2 cellular contexts compared by ENCODE assay signal in the genomic region with DNA sequence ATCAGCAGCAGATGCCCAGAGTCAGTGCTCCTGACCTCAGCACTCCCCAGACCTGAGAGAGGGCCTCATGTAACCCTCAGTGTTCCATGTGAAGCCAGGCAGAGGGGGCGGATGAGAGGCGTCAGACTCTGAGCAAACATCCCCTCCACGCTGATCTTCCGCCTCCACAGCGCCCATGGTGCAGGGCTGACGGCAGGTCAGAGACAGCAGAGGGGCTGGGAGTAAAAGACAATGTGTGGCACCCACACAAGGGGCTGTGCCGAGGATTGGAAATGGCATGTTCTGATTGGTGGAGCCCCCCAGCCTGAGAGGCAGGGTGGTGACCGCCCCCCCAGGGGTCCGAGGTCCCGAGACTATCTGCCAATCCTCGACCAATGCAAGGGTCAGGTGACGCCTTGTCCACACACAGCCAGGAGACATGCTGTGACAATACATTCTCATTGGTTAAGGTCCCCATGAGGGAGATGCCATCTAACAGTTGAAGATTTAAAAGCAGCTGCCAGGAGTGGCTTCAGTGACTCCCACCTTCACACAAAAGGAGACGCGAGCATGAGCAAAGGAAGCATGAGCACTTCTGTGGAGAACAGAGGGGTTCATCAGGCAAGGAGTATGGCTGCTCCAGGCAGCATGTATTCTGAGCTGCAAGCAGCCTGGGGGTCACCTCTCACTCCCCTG.
TF ChIP-seq lines count a peak whose summit lies in the region.

No MANE protein-coding gene starts in this region.

TF ChIP-seq in H1, 55 proteins besides CTCF, POLR2A, EP300 and RAD21:
- TF ChIP-seq, protein P1, sequence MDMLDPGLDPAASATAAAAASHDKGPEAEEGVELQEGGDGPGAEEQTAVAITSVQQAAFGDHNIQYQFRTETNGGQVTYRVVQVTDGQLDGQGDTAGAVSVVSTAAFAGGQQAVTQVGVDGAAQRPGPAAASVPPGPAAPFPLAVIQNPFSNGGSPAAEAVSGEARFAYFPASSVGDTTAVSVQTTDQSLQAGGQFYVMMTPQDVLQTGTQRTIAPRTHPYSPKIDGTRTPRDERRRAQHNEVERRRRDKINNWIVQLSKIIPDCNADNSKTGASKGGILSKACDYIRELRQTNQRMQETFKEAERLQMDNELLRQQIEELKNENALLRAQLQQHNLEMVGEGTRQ (IDR thresholded peaks at IDR 0.05; ENCODE audit: low read length): peak; percentile 48
- TF ChIP-seq CBX5 (IDR thresholded peaks at IDR 0.05; ENCODE audit: low read depth, low read length): no peak

TF ChIP-seq in neural cell, 6 proteins besides CTCF, POLR2A, EP300 and RAD21:
- no peak for TF ChIP-seq SMC3 (conservative IDR thresholded peaks at IDR 0.05; ENCODE audit: poor library complexity)
- TF ChIP-seq POLR2AphosphoS5 (IDR thresholded peaks at IDR 0.05): no peak
- TF ChIP-seq EZH2 (IDR thresholded peaks at IDR 0.05; ENCODE audit: borderline replicate concordance, insufficient read depth, low read length, poor library complexity, severe bottlenecking): no peak
- no peak for TF ChIP-seq MXI1 (conservative IDR thresholded peaks at IDR 0.05; ENCODE audit: poor library complexity, severe bottlenecking)
- TF ChIP-seq, protein P2, sequence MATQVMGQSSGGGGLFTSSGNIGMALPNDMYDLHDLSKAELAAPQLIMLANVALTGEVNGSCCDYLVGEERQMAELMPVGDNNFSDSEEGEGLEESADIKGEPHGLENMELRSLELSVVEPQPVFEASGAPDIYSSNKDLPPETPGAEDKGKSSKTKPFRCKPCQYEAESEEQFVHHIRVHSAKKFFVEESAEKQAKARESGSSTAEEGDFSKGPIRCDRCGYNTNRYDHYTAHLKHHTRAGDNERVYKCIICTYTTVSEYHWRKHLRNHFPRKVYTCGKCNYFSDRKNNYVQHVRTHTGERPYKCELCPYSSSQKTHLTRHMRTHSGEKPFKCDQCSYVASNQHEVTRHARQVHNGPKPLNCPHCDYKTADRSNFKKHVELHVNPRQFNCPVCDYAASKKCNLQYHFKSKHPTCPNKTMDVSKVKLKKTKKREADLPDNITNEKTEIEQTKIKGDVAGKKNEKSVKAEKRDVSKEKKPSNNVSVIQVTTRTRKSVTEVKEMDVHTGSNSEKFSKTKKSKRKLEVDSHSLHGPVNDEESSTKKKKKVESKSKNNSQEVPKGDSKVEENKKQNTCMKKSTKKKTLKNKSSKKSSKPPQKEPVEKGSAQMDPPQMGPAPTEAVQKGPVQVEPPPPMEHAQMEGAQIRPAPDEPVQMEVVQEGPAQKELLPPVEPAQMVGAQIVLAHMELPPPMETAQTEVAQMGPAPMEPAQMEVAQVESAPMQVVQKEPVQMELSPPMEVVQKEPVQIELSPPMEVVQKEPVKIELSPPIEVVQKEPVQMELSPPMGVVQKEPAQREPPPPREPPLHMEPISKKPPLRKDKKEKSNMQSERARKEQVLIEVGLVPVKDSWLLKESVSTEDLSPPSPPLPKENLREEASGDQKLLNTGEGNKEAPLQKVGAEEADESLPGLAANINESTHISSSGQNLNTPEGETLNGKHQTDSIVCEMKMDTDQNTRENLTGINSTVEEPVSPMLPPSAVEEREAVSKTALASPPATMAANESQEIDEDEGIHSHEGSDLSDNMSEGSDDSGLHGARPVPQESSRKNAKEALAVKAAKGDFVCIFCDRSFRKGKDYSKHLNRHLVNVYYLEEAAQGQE (IDR thresholded peaks at IDR 0.05; ENCODE audit: borderline replicate concordance): no peak
- no peak for TF ChIP-seq TAF1 (IDR thresholded peaks at IDR 0.05; ENCODE audit: low read depth)
TF ChIP-seq in neural cell: peak in this region for 0.
